8 cellular contexts compared by ENCODE assay signal in the genomic region with DNA sequence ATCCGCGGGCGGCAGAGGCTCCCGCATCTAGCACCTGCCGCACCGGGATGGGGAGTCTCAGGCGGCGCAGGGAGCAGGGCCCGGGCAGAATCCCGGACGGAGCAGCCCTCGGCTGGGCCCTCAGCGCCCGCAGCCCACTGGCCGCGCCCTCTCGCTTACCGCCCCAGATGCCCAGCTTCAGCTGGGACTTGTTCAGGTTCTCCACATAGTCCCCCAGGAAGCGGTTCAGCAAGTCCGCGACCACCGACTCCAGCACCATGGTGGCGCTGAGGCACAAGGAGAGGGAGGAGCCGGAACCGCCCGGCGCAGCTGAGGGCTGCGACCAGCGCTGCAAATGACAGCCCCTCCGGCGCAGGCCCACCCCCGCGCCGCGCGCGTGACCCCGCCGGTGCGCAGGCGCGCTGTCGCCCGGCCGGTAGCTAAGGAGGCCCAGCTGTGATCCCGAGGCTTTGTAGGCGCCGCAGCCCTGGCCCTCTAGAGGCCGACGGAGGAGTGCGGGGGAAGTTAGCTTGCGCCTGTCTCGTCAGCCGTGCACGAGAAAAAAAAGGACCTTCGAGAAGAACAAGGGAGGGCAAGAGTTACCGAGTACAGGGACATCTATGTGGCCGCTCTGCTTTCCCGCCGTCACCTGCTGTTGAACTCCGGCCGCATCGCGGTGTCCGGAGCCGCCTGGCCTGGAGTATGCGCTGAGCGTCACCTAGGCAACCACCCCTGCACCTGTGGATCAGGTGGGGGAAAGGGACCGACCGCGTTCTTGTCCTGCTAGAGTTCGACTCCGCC. TPM values are rescaled to one million over a fixed set of nuclear protein-coding genes. Genes with fewer than 3 reads are reported as not detected.
DNase-seq lines count a peak whose midpoint lies in the region; FAIRE-seq and TF ChIP-seq lines count a peak whose summit lies in the region.

A gene with protein sequence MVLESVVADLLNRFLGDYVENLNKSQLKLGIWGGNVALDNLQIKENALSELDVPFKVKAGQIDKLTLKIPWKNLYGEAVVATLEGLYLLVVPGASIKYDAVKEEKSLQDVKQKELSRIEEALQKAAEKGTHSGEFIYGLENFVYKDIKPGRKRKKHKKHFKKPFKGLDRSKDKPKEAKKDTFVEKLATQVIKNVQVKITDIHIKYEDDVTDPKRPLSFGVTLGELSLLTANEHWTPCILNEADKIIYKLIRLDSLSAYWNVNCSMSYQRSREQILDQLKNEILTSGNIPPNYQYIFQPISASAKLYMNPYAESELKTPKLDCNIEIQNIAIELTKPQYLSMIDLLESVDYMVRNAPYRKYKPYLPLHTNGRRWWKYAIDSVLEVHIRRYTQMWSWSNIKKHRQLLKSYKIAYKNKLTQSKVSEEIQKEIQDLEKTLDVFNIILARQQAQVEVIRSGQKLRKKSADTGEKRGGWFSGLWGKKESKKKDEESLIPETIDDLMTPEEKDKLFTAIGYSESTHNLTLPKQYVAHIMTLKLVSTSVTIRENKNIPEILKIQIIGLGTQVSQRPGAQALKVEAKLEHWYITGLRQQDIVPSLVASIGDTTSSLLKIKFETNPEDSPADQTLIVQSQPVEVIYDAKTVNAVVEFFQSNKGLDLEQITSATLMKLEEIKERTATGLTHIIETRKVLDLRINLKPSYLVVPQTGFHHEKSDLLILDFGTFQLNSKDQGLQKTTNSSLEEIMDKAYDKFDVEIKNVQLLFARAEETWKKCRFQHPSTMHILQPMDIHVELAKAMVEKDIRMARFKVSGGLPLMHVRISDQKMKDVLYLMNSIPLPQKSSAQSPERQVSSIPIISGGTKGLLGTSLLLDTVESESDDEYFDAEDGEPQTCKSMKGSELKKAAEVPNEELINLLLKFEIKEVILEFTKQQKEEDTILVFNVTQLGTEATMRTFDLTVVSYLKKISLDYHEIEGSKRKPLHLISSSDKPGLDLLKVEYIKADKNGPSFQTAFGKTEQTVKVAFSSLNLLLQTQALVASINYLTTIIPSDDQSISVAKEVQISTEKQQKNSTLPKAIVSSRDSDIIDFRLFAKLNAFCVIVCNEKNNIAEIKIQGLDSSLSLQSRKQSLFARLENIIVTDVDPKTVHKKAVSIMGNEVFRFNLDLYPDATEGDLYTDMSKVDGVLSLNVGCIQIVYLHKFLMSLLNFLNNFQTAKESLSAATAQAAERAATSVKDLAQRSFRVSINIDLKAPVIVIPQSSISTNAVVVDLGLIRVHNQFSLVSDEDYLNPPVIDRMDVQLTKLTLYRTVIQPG (N-terminal part only) (minus strand): TSS at position 332 of the 780 bp plus-strand sequence. CDS start 73 bp downstream, at position 259.

- H3K4me1 ChIP-seq in stomach smooth muscle (ENCODE audit: control insufficient read depth, insufficient read depth, low read length): peaks cover 3% of the 10 kb centered on the region

- peak; percentile 82 for TF ChIP-seq CTCF in neural crest cell (conservative IDR thresholded peaks at IDR 0.05)

- in situ Hi-C loops in G401 (cut with HindIII; ENCODE audit: low sequenced_read_pairs): no loop called here

- no peaks in the 10 kb centered on the region for H3K36me3 Mint-ChIP-seq in neural crest cell (ENCODE audit: low read depth)

- H3K9me3 Mint-ChIP-seq in neural crest cell: no peaks in the 10 kb centered on the region

- FAIRE-seq in H54 (lab: Jason Lieb, UNC): no peak

- H3K4me1 Mint-ChIP-seq in neural crest cell: peaks cover 32% of the 10 kb centered on the region

- H3K27ac Mint-ChIP-seq in neural crest cell (ENCODE audit: unreplicated experiment): peak within 1 kb of the TSS; percentile 9

- no peaks in the 10 kb centered on the region for H3K27me3 ChIP-seq in stomach smooth muscle (ENCODE audit: control insufficient read depth in 1 of 2, insufficient read depth in 2 of 2, low read length in 2 of 2)

- peak within 1 kb of the TSS; percentile 66 for H3K27ac ChIP-seq in stomach smooth muscle (ENCODE audit: low read length)

- H3K36me3 ChIP-seq in stomach smooth muscle (ENCODE audit: control insufficient read depth in 2 of 2, insufficient read depth in 2 of 2, low read length in 2 of 2): no peaks in the 10 kb centered on the region

- peaks cover 55% of the 10 kb centered on the region for H3K27me3 Mint-ChIP-seq in neural crest cell (ENCODE audit: low read depth)

- peak within 1 kb of the TSS; percentile 92 for H3K4me3 Mint-ChIP-seq in neural crest cell

- peak within 1 kb of the TSS; percentile 79 to 91 for H3K4me3 ChIP-seq in stomach smooth muscle (ENCODE audit: low read length in 2 of 2)

- H3K9me3 ChIP-seq in stomach smooth muscle (ENCODE audit: control insufficient read depth in 2 of 2, low read length in 2 of 2): no peaks in the 10 kb centered on the region

- DNase-seq in G401 (ENCODE audit: low spot score): peak; percentile 88
- peak; percentile 75 for DNase-seq in H54 (ENCODE audit: insufficient read length, low spot score)
- peak; percentile 98 for DNase-seq in LoVo (ENCODE audit: low spot score)
- peak; percentile 92 to 95 for DNase-seq in SHP77 (lab: John Stamatoyannopoulos, UW)
- DNase-seq in activated effector memory CD4-positive, alpha-beta T cell treated with anti-CD3 and anti-CD28 coated beads, Interleukin-2, amount 50 U/mL, for 16 hours: peak; percentile 97
- peak; percentile 80 for DNase-seq in fibroblast of the conjunctiva (ENCODE audit: low read depth)
- DNase-seq in neural crest cell (ENCODE audit: low read depth, low spot score): peak; percentile 85

- TF ChIP-seq POLR2A in H54 (IDR thresholded peaks at IDR 0.05; ENCODE audit: low read depth, low read length): peak; percentile 86

- H3K9ac ChIP-seq in stomach smooth muscle (ENCODE audit: low read length in 2 of 2): peak within 1 kb of the TSS; percentile 83 to 85

RNA-seq across cellular contexts. Expression of the gene that starts here (rescaled TPM):
- 11.2 and 23.4 TPM in 2 replicates for total RNA-seq in G401 (2014; rRNA removed; shearing (Covaris generic))
- 31.5 and 33.1 TPM in 2 replicates for total RNA-seq in neural crest cell

Comparison
In these comparisons a context has a peak if more than half of its experiments do, and no peak if none do; other contexts are left out.
1. Peak in every context shown above with its lines: DNase-seq, H3K4me3 ChIP-seq and H3K27ac ChIP-seq.